ENCODE assay signal across 22 cellular contexts in genomic region chr14:24883571-24883970, GRCh38.
A peak's percentile ranks its signal among the peaks of the same experiment; 100 is the strongest.
DNase-seq lines count a peak whose midpoint lies in the region; ATAC-seq, FAIRE-seq and TF ChIP-seq lines count a peak whose summit lies in the region.
"Had no signal": no experiment of that assay in that cellular context is flagged by ENCODE, and none has a peak within 500 bp of the region (broad histone marks: within the 10 kb centered on the region; RNA-seq: fewer than 3 reads in every experiment).

No MANE protein-coding gene starts in this region.

- FAIRE-seq in endometrium (lab: Jason Lieb, UNC) = peak; percentile 35
- FAIRE-seq: G401.6, GM18507, H1 had no signal

- TF ChIP-seq CTCF in heart left ventricle (IDR thresholded peaks at IDR 0.05) = no peak
- no peak for TF ChIP-seq CTCF in right atrium auricular region (IDR thresholded peaks at IDR 0.05)
- no peak for TF ChIP-seq CTCF in gastroesophageal sphincter (IDR thresholded peaks at IDR 0.05)

- H3K4me1 ChIP-seq in heart left ventricle = peaks cover 9 to 47% (median 34%) of the 10 kb centered on the region in 12 donors
- peaks cover 0 to 39% of the 10 kb centered on the region in 2 donors for H3K4me1 ChIP-seq in right atrium auricular region
- peaks cover 3 to 23% (median 12%) of the 10 kb centered on the region in 3 donors for H3K4me1 ChIP-seq in gastroesophageal sphincter
- H3K4me1 ChIP-seq: Peyer's patch, SJCRH30 had no signal

- TF ChIP-seq POLR2A in heart left ventricle (IDR thresholded peaks at IDR 0.05) (no peak), gastroesophageal sphincter (IDR thresholded peaks at IDR 0.05) (no peak)

- H3K36me3 ChIP-seq in heart left ventricle (no peaks in the 10 kb centered on the region), right atrium auricular region (no peaks in the 10 kb centered on the region), gastroesophageal sphincter (no peaks in the 10 kb centered on the region)
- H3K36me3 ChIP-seq: Peyer's patch, SJCRH30 had no signal

- no peak overlapping the region for H3K4me3 ChIP-seq in heart left ventricle
- no peak overlapping the region for H3K4me3 ChIP-seq in right atrium auricular region
- H3K4me3 ChIP-seq in gastroesophageal sphincter = no peak overlapping the region
- H3K4me3 ChIP-seq: Peyer's patch, SJCRH30 had no signal

- TF ChIP-seq EP300 in gastroesophageal sphincter (IDR thresholded peaks at IDR 0.05) = no peak

- ATAC-seq in heart left ventricle = peak in 1 of 4 donors; percentile 26
- ATAC-seq in GM21786 (IDR thresholded peaks at IDR 0.05; ENCODE audit: unreplicated experiment) = no peak
- ATAC-seq in gastroesophageal sphincter = no peak

- peak overlapping the region in 7 of 12 donors; percentile 2 to 52 (median 10) for H3K27ac ChIP-seq in heart left ventricle
- no peak overlapping the region for H3K27ac ChIP-seq in right atrium auricular region
- no peak overlapping the region for H3K27ac ChIP-seq in gastroesophageal sphincter
- H3K27ac ChIP-seq: C4-2B, Peyer's patch, SJCRH30 had no signal

- DNase-seq in heart left ventricle (no peak), right atrium auricular region (ENCODE audit: low spot score) (no peak), fibroblast of the conjunctiva (ENCODE audit: low read depth) (peak; percentile 27), stromal cell of bone marrow (ENCODE audit: low read depth) (peak; percentile 69), NCI-H2107 treated with DMSO at 0.1 percent for 48 hours (lab: John Stamatoyannopoulos, UW; ENCODE audit: unreplicated experiment) (no peak)
- DNase-seq: 8988T; CD8-positive, alpha-beta memory T cell; Karpas-422; NCI-H1417; NCI-H187; NCI-H226; NCI-H524; NCI-H774; Peyer's patch; SJCRH30 had no signal

- H3K27me3 ChIP-seq in heart left ventricle (no peaks in the 10 kb centered on the region), right atrium auricular region (no peaks in the 10 kb centered on the region), gastroesophageal sphincter (no peaks in the 10 kb centered on the region)
- H3K27me3 ChIP-seq: Peyer's patch had no signal

- 58 to 78% (median 68%) methylated on average over 2 of the region's 2 CpGs for WGBS in heart left ventricle, 4 donors
- 63 to 81% methylated on average over 2 of the region's 2 CpGs for WGBS in gastroesophageal sphincter (ENCODE audit: low coverage in 1 of 2), 2 donors

- intact Hi-C loops in heart left ventricle (cut with DNase I) = loop anchor here in 2 of 10 donors (5.0 kb wide), 2 partner anchors 66 to 119 kb away; no protein-coding TSS in a partner anchor

- no peaks in the 10 kb centered on the region for H3K9me3 ChIP-seq in heart left ventricle
- no peaks in the 10 kb centered on the region for H3K9me3 ChIP-seq in right atrium auricular region
- no peaks in the 10 kb centered on the region for H3K9me3 ChIP-seq in gastroesophageal sphincter
- H3K9me3 ChIP-seq: Peyer's patch, SJCRH30 had no signal

Comparison
In these comparisons a context has a peak if more than half of its experiments do, and no peak if none do; other contexts are left out.
1. H3K27ac ChIP-seq: peak in heart left ventricle (7 of 12); none in right atrium auricular region (0 of 2) and gastroesophageal sphincter (0 of 4).
2. DNase-seq: peak in fibroblast of the conjunctiva (single experiment) and stromal cell of bone marrow (single experiment); none in heart left ventricle (0 of 5), right atrium auricular region (single experiment) and NCI-H2107 treated with DMSO at 0.1 percent for 48 hours (single experiment).